ENCODE assay signal across 13 cellular contexts in genomic region chr4:105149771-105150170, GRCh38. TPM values are rescaled to one million over a fixed set of nuclear protein-coding genes. Genes with fewer than 3 reads are reported as not detected.
DNase-seq lines count a peak whose midpoint lies in the region; ATAC-seq and TF ChIP-seq lines count a peak whose summit lies in the region.
"Had no signal": no experiment of that assay in that cellular context is flagged by ENCODE, and none has a peak within 500 bp of the region (broad histone marks: within the 10 kb centered on the region; RNA-seq: fewer than 3 reads in every experiment).

No MANE protein-coding gene starts in this region.

- TF ChIP-seq POLR2A in NB4 (IDR thresholded peaks at IDR 0.05; ENCODE audit: extremely low read depth, insufficient read length) (no peak), sigmoid colon (IDR thresholded peaks at IDR 0.05) (no peak)

- no peak for TF ChIP-seq EP300 in sigmoid colon (IDR thresholded peaks at IDR 0.05)

- H3K9me3 ChIP-seq in neuron (ENCODE audit: low read length), result no peaks in the 10 kb centered on the region
- no peaks in the 10 kb centered on the region for H3K9me3 ChIP-seq in sigmoid colon

- intact Hi-C loops in left colon (cut with DNase I, micrococcal nuclease), result no loop called here
- intact Hi-C loops in sigmoid colon (cut with DNase I), result loop anchor here (5.0 to 10.0 kb wide), 3 partner anchors 98 to 655 kb away; partner anchors contain the start of gene CXXC4

- DNase-seq in GM06990 (ENCODE audit: extremely low read depth, insufficient read length) (no peak), NB4 (ENCODE audit: low read depth) (peak; percentile 10), epithelial cell of esophagus (ENCODE audit: low read depth) (peak; percentile 61), left colon (no peak), sigmoid colon (no peak), NCI-H1417 treated with DMSO at 0.1 percent for 48 hours (lab: John Stamatoyannopoulos, UW) (no peak)
- DNase-seq: cerebellar nuclear complex, DMS53, midbrain, NCI-H2029 treated with DMSO at 0.1 percent for 48 hours had no signal

- H3K27me3 ChIP-seq in GM06990 (replicated peaks; ENCODE audit: control insufficient read depth, insufficient read depth, low read length), result no peaks in the 10 kb centered on the region
- H3K27me3 ChIP-seq in neuron (ENCODE audit: insufficient read depth, low read length), result no peaks in the 10 kb centered on the region
- no peaks in the 10 kb centered on the region for H3K27me3 ChIP-seq in sigmoid colon

- 66 to 88% methylated on average over 1 of the region's 1 CpG for WGBS in sigmoid colon, 2 donors

- H3K4me3 ChIP-seq in GM06990 (replicated peaks; ENCODE audit: low read depth, low read length), result peak overlapping the region; percentile 98
- H3K4me3 ChIP-seq in NB4 (ENCODE audit: low read depth, low read length), result peak overlapping the region; percentile 99
- H3K4me3 ChIP-seq in epithelial cell of esophagus (ENCODE audit: low read length), result peak overlapping the region; percentile 92
- H3K4me3 ChIP-seq in neuron (ENCODE audit: low read length), result peak overlapping the region; percentile 100
- no peak overlapping the region for H3K4me3 ChIP-seq in sigmoid colon
- H3K4me3 ChIP-seq: PC-9 had no signal

- H3K36me3 ChIP-seq in GM06990 (ENCODE audit: control insufficient read depth, insufficient read depth, low read length) (no peaks in the 10 kb centered on the region; the same call in none of the 2 replicates), neuron (ENCODE audit: insufficient read depth, low read length) (peaks cover 4% of the 10 kb centered on the region), sigmoid colon (no peaks in the 10 kb centered on the region)

- ATAC-seq in left colon, result no peak
- ATAC-seq in HG02763 (IDR thresholded peaks at IDR 0.05; ENCODE audit: unreplicated experiment), result no peak

- no peak overlapping the region for H3K27ac ChIP-seq in sigmoid colon
- H3K27ac ChIP-seq: PC-9 had no signal

- H3K4me1 ChIP-seq in neuron (ENCODE audit: insufficient read depth, low read length), result peaks cover 17% of the 10 kb centered on the region
- H3K4me1 ChIP-seq in sigmoid colon, result peaks cover 0 to 36% (median 27%) of the 10 kb centered on the region in 4 donors

- H2AFZ ChIP-seq in neuron (ENCODE audit: low read depth, low read length), result no peak overlapping the region
- H2AFZ ChIP-seq: PC-9 had no signal

- TF ChIP-seq CTCF in GM06990 (IDR thresholded peaks at IDR 0.05; ENCODE audit: insufficient read depth, low read length, poor library complexity, severe bottlenecking), result no peak
- TF ChIP-seq CTCF in NB4 (IDR thresholded peaks at IDR 0.05; ENCODE audit: low read depth, low read length), result no peak
- no peak for TF ChIP-seq CTCF in epithelial cell of esophagus (IDR thresholded peaks at IDR 0.05; ENCODE audit: insufficient read depth, low read depth, low read length, missing control alignments)
- TF ChIP-seq CTCF in sigmoid colon (IDR thresholded peaks at IDR 0.05), result no peak

RNA-seq across cellular contexts. Expression of gene TET2, which starts 3.1 kb away (rescaled TPM):
- total RNA-seq in left colon (10 to 100 TPM; 30.8 to 31.2 TPM), sigmoid colon (10 to 100 TPM; 24.6 to 30.9 (median 24.8) TPM)
- polyA plus RNA-seq in sigmoid colon, result 1 to 10 TPM; 2.4 to 5.2 (median 3.2) TPM

Comparison
In these comparisons a context has a peak if more than half of its experiments do, and no peak if none do; other contexts are left out.
1. DNase-seq: peak in NB4 (single experiment) and epithelial cell of esophagus (single experiment); none in GM06990 (single experiment), left colon (0 of 2), sigmoid colon (single experiment) and NCI-H1417 treated with DMSO at 0.1 percent for 48 hours (single experiment).
2. H3K4me3 ChIP-seq: peak in GM06990 (single experiment), NB4 (single experiment), epithelial cell of esophagus (single experiment) and neuron (single experiment); none in sigmoid colon (0 of 4).